Comparison of ENCODE assay signal across 27 cellular contexts in genomic region chr5:160906077-160906476, GRCh38. TPM values are rescaled to one million over a fixed set of nuclear protein-coding genes. Genes with fewer than 3 reads are reported as not detected.
DNase-seq lines count a peak whose midpoint lies in the region; ATAC-seq, FAIRE-seq and TF ChIP-seq lines count a peak whose summit lies in the region.
"Had no signal": no experiment of that assay in that cellular context is flagged by ENCODE, and none has a peak within 500 bp of the region (broad histone marks: within the 10 kb centered on the region; RNA-seq: fewer than 3 reads in every experiment).

No MANE protein-coding gene starts in this region.

- H3K36me3 ChIP-seq in Caco-2 (ENCODE audit: control insufficient read depth, insufficient read depth, low read length) (no peaks in the 10 kb centered on the region), hepatocyte (replicated peaks; ENCODE audit: insufficient read depth, low read depth) (no peaks in the 10 kb centered on the region), mucosa of descending colon (ENCODE audit: low read depth) (no peaks in the 10 kb centered on the region), small intestine (ENCODE audit: control insufficient read depth in 2 of 2, insufficient read depth in 2 of 2, low read length in 2 of 2) (no peaks in the 10 kb centered on the region)
- H3K36me3 ChIP-seq: BE2C, BLaER1 had no signal

- H3K4me3 ChIP-seq in Caco-2 (ENCODE audit: low read depth, low read length), result no peak overlapping the region
- H3K4me3 ChIP-seq in hepatocyte, result no peak overlapping the region
- H3K4me3 ChIP-seq in mucosa of descending colon, result no peak overlapping the region
- H3K4me3 ChIP-seq in small intestine (ENCODE audit: low read depth in 1 of 2, low read length in 2 of 2), result no peak overlapping the region
- H3K4me3 ChIP-seq: BLaER1 had no signal

- FAIRE-seq in small intestine (lab: Jason Lieb, UNC), result no peak
- FAIRE-seq: A204.1, D721Med, G401.6, GM12891, GM19239 had no signal

- H3K4me2 ChIP-seq in hepatocyte, result peak overlapping the region; percentile 47
- H3K4me2 ChIP-seq: BLaER1 had no signal

- peaks cover 59% of the 10 kb centered on the region for H3K4me1 ChIP-seq in Caco-2
- peaks cover 20% of the 10 kb centered on the region for H3K4me1 ChIP-seq in hepatocyte (ENCODE audit: insufficient read depth)
- no peaks in the 10 kb centered on the region for H3K4me1 ChIP-seq in mucosa of descending colon (ENCODE audit: low read depth)
- H3K4me1 ChIP-seq in small intestine (ENCODE audit: control insufficient read depth in 2 of 2, insufficient read depth in 1 of 2, low read depth in 1 of 2, low read length in 1 of 2), result peaks cover 0 to 7% of the 10 kb centered on the region in 2 donors
- H3K4me1 ChIP-seq: BE2C, BLaER1 had no signal

- TF ChIP-seq CTCF in Caco-2 (IDR thresholded peaks at IDR 0.05; ENCODE audit: insufficient read depth in 1 of 2, low read depth in 1 of 2, low read length in 1 of 2, severe bottlenecking in 1 of 2, unreplicated experiment in 1 of 2) (no peak), hepatocyte (IDR thresholded peaks at IDR 0.05; ENCODE audit: poor library complexity) (no peak), mucosa of descending colon (IDR thresholded peaks at IDR 0.05) (no peak), progenitor cell of endocrine pancreas (IDR thresholded peaks at IDR 0.05; ENCODE audit: unreplicated experiment) (no peak)

- H3K9me3 ChIP-seq in Caco-2 (no peaks in the 10 kb centered on the region), hepatocyte (ENCODE audit: low read depth) (no peaks in the 10 kb centered on the region), mucosa of descending colon (no peaks in the 10 kb centered on the region), small intestine (ENCODE audit: control insufficient read depth, low read depth) (no peaks in the 10 kb centered on the region)
- H3K9me3 ChIP-seq: BE2C, BLaER1 had no signal

- peak overlapping the region; percentile 30 for H3K27ac Mint-ChIP-seq in Caco-2 (ENCODE audit: unreplicated experiment)
- no peak overlapping the region for H3K27ac Mint-ChIP-seq in progenitor cell of endocrine pancreas
- H3K27ac Mint-ChIP-seq: CD4-positive, alpha-beta memory T cell; CD4-positive, CD25-positive, alpha-beta regulatory T cell; CD8-positive, alpha-beta memory T cell had no signal

- POLR2A ChIA-PET in Caco-2 (lab: Charles Lee), result no interaction called here

- intact Hi-C loops in Caco-2 (cut with micrococcal nuclease; ENCODE audit: unreplicated experiment) (loop anchor here (10.0 kb wide), 2 partner anchors 441 to 471 kb away; no protein-coding TSS in a partner anchor), mucosa of descending colon (cut with DNase I, micrococcal nuclease) (no loop called here)

- H2AFZ ChIP-seq in hepatocyte, result no peak overlapping the region

- H3K79me2 ChIP-seq in hepatocyte, result no peaks in the 10 kb centered on the region

- 57% methylated on average over 3 of the region's 3 CpGs for WGBS in hepatocyte (ENCODE audit: low lambda C conversion rate, missing lambda C conversion rate)
- WGBS in small intestine, 3 donors, result 13 to 57% (median 20%) methylated on average over 3 of the region's 3 CpGs

- no TSS peak for BruUV-seq in Caco-2 (replicated peaks; lab: Mats Ljungman, UMichigan)

- H3K9me3 Mint-ChIP-seq in Caco-2 (ENCODE audit: unreplicated experiment), result no peaks in the 10 kb centered on the region
- no peaks in the 10 kb centered on the region for H3K9me3 Mint-ChIP-seq in progenitor cell of endocrine pancreas (ENCODE audit: low read depth)
- H3K9me3 Mint-ChIP-seq: CD4-positive, alpha-beta memory T cell; CD8-positive, alpha-beta memory T cell had no signal

- DNase-seq in Caco-2, result no peak
- no peak for DNase-seq in hepatocyte (ENCODE audit: low spot score)
- DNase-seq in mucosa of descending colon, result no peak
- DNase-seq in small intestine, result peak; percentile 79
- no peak for DNase-seq in foreskin melanocyte
- DNase-seq in progenitor cell of endocrine pancreas (ENCODE audit: low spot score, unreplicated experiment), result no peak
- no peak for DNase-seq in OCI-M1 (lab: John Stamatoyannopoulos, UW)
- DNase-seq: 8988T; ACHN; BE2C; C1 segment of cervical spinal cord; Calu3; CD4-positive, alpha-beta memory T cell; CD4-positive, CD25-positive, alpha-beta regulatory T cell; CD8-positive, alpha-beta memory T cell; COR-L47; DMS79 treated with DMSO at 0.1 percent for 48 hours; GF-D8 had no signal

- H4K20me1 ChIP-seq in hepatocyte (ENCODE audit: insufficient read depth, poor library complexity, severe bottlenecking), result no peaks in the 10 kb centered on the region
- H4K20me1 ChIP-seq: BLaER1 had no signal

- H3K4me3 Mint-ChIP-seq in Caco-2 (ENCODE audit: unreplicated experiment) (peak overlapping the region; percentile 37), progenitor cell of endocrine pancreas (ENCODE audit: low read depth) (no peak overlapping the region)
- H3K4me3 Mint-ChIP-seq: CD14-positive monocyte; CD4-positive, alpha-beta memory T cell; CD4-positive, CD25-positive, alpha-beta regulatory T cell; CD8-positive, alpha-beta memory T cell had no signal

- peak; percentile 18 for ATAC-seq in mucosa of descending colon

- CTCF ChIA-PET in Caco-2 (lab: Charles Lee), result no interaction called here

- H3K4me1 Mint-ChIP-seq in Caco-2 (ENCODE audit: low read depth, unreplicated experiment) (peaks cover 49% of the 10 kb centered on the region), progenitor cell of endocrine pancreas (ENCODE audit: low read depth) (peaks cover 24% of the 10 kb centered on the region)
- H3K4me1 Mint-ChIP-seq: CD14-positive monocyte; CD4-positive, alpha-beta memory T cell; CD4-positive, CD25-positive, alpha-beta regulatory T cell; CD8-positive, alpha-beta memory T cell had no signal

- H3K27me3 Mint-ChIP-seq in Caco-2 (ENCODE audit: insufficient read depth, unreplicated experiment), result no peaks in the 10 kb centered on the region
- H3K27me3 Mint-ChIP-seq in progenitor cell of endocrine pancreas, result no peaks in the 10 kb centered on the region

- H3K9me2 ChIP-seq in hepatocyte (replicated peaks; ENCODE audit: insufficient read depth), result no peaks in the 10 kb centered on the region

- H3K27ac ChIP-seq in hepatocyte (peak overlapping the region; percentile 77), small intestine (ENCODE audit: low read depth in 1 of 2, low read length in 1 of 2) (no peak overlapping the region)
- H3K27ac ChIP-seq: BLaER1 had no signal

- no peaks in the 10 kb centered on the region for H3K36me3 Mint-ChIP-seq in Caco-2 (ENCODE audit: insufficient read depth, unreplicated experiment)
- H3K36me3 Mint-ChIP-seq in progenitor cell of endocrine pancreas (ENCODE audit: insufficient read depth), result no peaks in the 10 kb centered on the region
- H3K36me3 Mint-ChIP-seq: CD14-positive monocyte; CD4-positive, alpha-beta memory T cell; CD4-positive, CD25-positive, alpha-beta regulatory T cell; CD8-positive, alpha-beta memory T cell had no signal

- H3K27me3 ChIP-seq in Caco-2 (replicated peaks; ENCODE audit: control insufficient read depth, insufficient read depth, low read length) (no peaks in the 10 kb centered on the region), hepatocyte (no peaks in the 10 kb centered on the region), small intestine (ENCODE audit: control insufficient read depth in 2 of 2, insufficient read depth in 2 of 2, low read length in 2 of 2) (no peaks in the 10 kb centered on the region)
- H3K27me3 ChIP-seq: BE2C, BLaER1 had no signal

RNA-seq across cellular contexts. Expression of gene ATP10B, which starts 54.1 kb away (rescaled TPM):
- total RNA-seq in Caco-2 (2022), result 0.43 and 0.63 TPM in 2 replicates
- total RNA-seq in hepatocyte, result 5.1 and 5.2 TPM in 2 replicates
- polyA plus RNA-seq in hepatocyte, result 1.4 and 2.7 TPM in 2 replicates
- 100 to 1,000 TPM; 112 to 265 (median 211) TPM for total RNA-seq in mucosa of descending colon
- polyA plus RNA-seq in small intestine, result 10 to 100 TPM in 1 of 3 donors, 1 to 10 TPM in 2; 3.4 to 33.7 (median 3.5) TPM
- 1.6 and 1.7 TPM in 2 replicates for total RNA-seq in progenitor cell of endocrine pancreas
- total RNA-seq: A673; CD4-positive, alpha-beta memory T cell; CD4-positive, CD25-positive, alpha-beta regulatory T cell; CD8-positive, alpha-beta memory T cell had no signal
- polyA plus RNA-seq: AG04450; CD14-positive monocyte; CD4-positive, alpha-beta memory T cell; CD4-positive, CD25-positive, alpha-beta regulatory T cell; CD8-positive, alpha-beta memory T cell had no signal

Comparison
In these comparisons a context has a peak if more than half of its experiments do, and no peak if none do; other contexts are left out.
1. RNA of gene ATP10B, which starts 54.1 kb away (total RNA-seq): 112 to 265 TPM in mucosa of descending colon; 5.1 to 5.2 TPM in hepatocyte, 1.6 to 1.7 TPM in progenitor cell of endocrine pancreas and 0.43 to 0.63 TPM in Caco-2; every median in the first group is over 10 times any median in the second.